In genomic region chr2:141523199-141523598, GRCh38 we compare ENCODE assay signal across 20 cellular contexts.
DNase-seq lines count a peak whose midpoint lies in the region; ATAC-seq and TF ChIP-seq lines count a peak whose summit lies in the region.
"Had no signal": no experiment of that assay in that cellular context is flagged by ENCODE, and none has a peak within 500 bp of the region (broad histone marks: within the 10 kb centered on the region; RNA-seq: fewer than 3 reads in every experiment).

No MANE protein-coding gene starts in this region.

- peak; percentile 57 for ATAC-seq in GM19395 (IDR thresholded peaks at IDR 0.05; ENCODE audit: unreplicated experiment)
- ATAC-seq in HG02798 (IDR thresholded peaks at IDR 0.05; ENCODE audit: poor library complexity, unreplicated experiment) = peak; percentile 69
- peak; percentile 69 for ATAC-seq in HG03159 (IDR thresholded peaks at IDR 0.05; ENCODE audit: unreplicated experiment)

- no peaks in the 10 kb centered on the region for H3F3A ChIP-seq in PC-9 (ENCODE audit: insufficient read depth, low read depth)

- CTCF ChIA-PET in PC-9 (lab: Charles Lee) = no interaction called here

- TF ChIP-seq EP300 in stomach (IDR thresholded peaks at IDR 0.05) = no peak

- no peaks in the 10 kb centered on the region for H4K20me1 ChIP-seq in PC-9 (ENCODE audit: insufficient read depth)

- POLR2A ChIA-PET in PC-9 (lab: Charles Lee; ENCODE audit: unreplicated experiment) = no interaction called here

- no peak overlapping the region for H3K4me3 ChIP-seq in GM12865 (ENCODE audit: low read depth, low read length)
- H3K4me3 ChIP-seq in stomach = no peak overlapping the region
- H3K4me3 ChIP-seq in PC-9 = no peak overlapping the region
- H3K4me3 ChIP-seq: coronary artery, esophagus muscularis mucosa, left ventricle myocardium inferior had no signal

- no peak overlapping the region for H2AFZ ChIP-seq in PC-9

- no peaks in the 10 kb centered on the region for H3K9me2 ChIP-seq in PC-9 (ENCODE audit: insufficient read depth)

- BruUV-seq in PC-9 (replicated peaks; lab: Mats Ljungman, UMichigan) = no TSS peak

- intact Hi-C loops in stomach (cut with DNase I; ENCODE audit: low total_unique reads) = no loop called here
- intact Hi-C loops in PC-9 (cut with micrococcal nuclease; ENCODE audit: unreplicated experiment) = no loop called here

- TF ChIP-seq POLR2A in stomach (IDR thresholded peaks at IDR 0.05) = no peak

- no peaks in the 10 kb centered on the region for H3K36me3 ChIP-seq in stomach
- H3K36me3 ChIP-seq in PC-9 (ENCODE audit: low read depth) = no peaks in the 10 kb centered on the region
- H3K36me3 ChIP-seq: esophagus muscularis mucosa, left ventricle myocardium inferior had no signal

- H3K9me3 ChIP-seq in stomach = no peaks in the 10 kb centered on the region
- H3K9me3 ChIP-seq in PC-9 (ENCODE audit: insufficient read depth, low read depth) = no peaks in the 10 kb centered on the region
- H3K9me3 ChIP-seq: esophagus muscularis mucosa, left ventricle myocardium inferior had no signal

- no peak for TF ChIP-seq CTCF in GM12865 (IDR thresholded peaks at IDR 0.05; ENCODE audit: insufficient read depth, low read depth, low read length, missing control alignments)
- TF ChIP-seq CTCF in stomach (IDR thresholded peaks at IDR 0.05) = no peak
- no peak for TF ChIP-seq CTCF in PC-9 (conservative IDR thresholded peaks at IDR 0.05)

- H3K4me2 ChIP-seq in PC-9 = no peak overlapping the region

- no peaks in the 10 kb centered on the region for H3K4me1 ChIP-seq in stomach
- H3K4me1 ChIP-seq in PC-9 (replicated peaks; ENCODE audit: insufficient read depth) = no peaks in the 10 kb centered on the region
- H3K4me1 ChIP-seq: esophagus muscularis mucosa had no signal

- no peak overlapping the region for H3K27ac ChIP-seq in stomach
- H3K27ac ChIP-seq in PC-9 = no peak overlapping the region
- H3K27ac ChIP-seq: coronary artery, esophagus muscularis mucosa, left ventricle myocardium inferior had no signal

- no peaks in the 10 kb centered on the region for H3K27me3 ChIP-seq in stomach
- H3K27me3 ChIP-seq in PC-9 (ENCODE audit: insufficient read depth, low read depth) = no peaks in the 10 kb centered on the region
- H3K27me3 ChIP-seq: esophagus muscularis mucosa had no signal

- DNase-seq in GM12865 (ENCODE audit: low read depth) (peak; percentile 11), stomach (no peak), NCI-H2196 treated with DMSO at 0.1 percent for 48 hours (lab: John Stamatoyannopoulos, UW; ENCODE audit: unreplicated experiment) (no peak), PC-9 (no peak), AML-193 (lab: John Stamatoyannopoulos, UW) (no peak)
- DNase-seq: 8988T; CD8-positive, alpha-beta memory T cell; H7; Karpas-422; left ventricle myocardium inferior; naive B cell; NK-92 treated with Interleukin-12 subunit alpha and Interleukin-12 subunit beta, amount 100 ng/mL, for 24 hours; SHP77; T1000; trophoblast cell had no signal

- no peaks in the 10 kb centered on the region for H3K79me2 ChIP-seq in PC-9 (ENCODE audit: low read depth)
